Comparison of ENCODE assay signal across 16 cellular contexts in the genomic region with DNA sequence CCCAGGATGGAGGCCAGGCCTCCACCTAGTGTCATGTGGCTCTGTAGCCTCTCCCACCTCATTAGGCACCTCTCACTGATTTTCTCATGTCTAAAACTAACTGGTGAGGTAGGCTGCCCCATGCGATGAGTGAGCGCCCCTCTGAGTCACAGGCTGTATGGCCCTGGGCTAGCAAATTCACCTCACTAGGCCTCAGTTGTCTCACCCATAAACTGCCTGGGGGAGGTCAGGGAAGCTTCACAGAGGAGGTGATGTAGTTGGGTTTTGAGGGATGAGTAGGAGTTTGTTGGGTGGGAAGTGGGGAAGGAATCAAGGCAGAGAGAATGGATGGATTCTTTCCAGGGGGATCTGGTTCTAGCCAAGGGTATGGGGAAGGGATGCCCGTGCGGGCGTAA. TPM values are rescaled to one million over a fixed set of nuclear protein-coding genes. Genes with fewer than 3 reads are reported as not detected.
A peak's percentile ranks its signal among the peaks of the same experiment; 100 is the strongest.
DNase-seq lines count a peak whose midpoint lies in the region; ATAC-seq and FAIRE-seq lines count a peak whose summit lies in the region.
"Had no signal": no experiment of that assay in that cellular context is flagged by ENCODE, and none has a peak within 500 bp of the region (broad histone marks: within the 10 kb centered on the region; RNA-seq: fewer than 3 reads in every experiment).

No MANE protein-coding gene starts in this region.

- peak; percentile 1 for ATAC-seq in esophagus mucosa
- ATAC-seq in GM18502 (IDR thresholded peaks at IDR 0.05; ENCODE audit: poor library complexity, unreplicated experiment) = no peak
- no peak for ATAC-seq in GM21825 (IDR thresholded peaks at IDR 0.05; ENCODE audit: unreplicated experiment)
- ATAC-seq: natural killer cell had no signal

- peak; percentile 92 for FAIRE-seq in RCC 7860 (lab: Jason Lieb, UNC)
- FAIRE-seq: endometrium had no signal

- peak; percentile 25 for DNase-seq in activated CD4-positive, alpha-beta T cell treated with anti-CD3 and anti-CD28 coated beads for 48 hours
- no peak for DNase-seq in activated CD4-positive, alpha-beta T cell treated with anti-CD3 and anti-CD28 coated beads, Interleukin-2, amount 50 U/mL, for 4 hours
- peak; percentile 83 for DNase-seq in RCC 7860 (ENCODE audit: low spot score)
- peak; percentile 42 for DNase-seq in renal cortical epithelial cell (ENCODE audit: low read depth)
- no peak for DNase-seq in NCI-H146 (lab: John Stamatoyannopoulos, UW)
- DNase-seq: activated naive CD8-positive, alpha-beta T cell treated with anti-CD3 and anti-CD28 coated beads for 36 hours; CD8-positive, alpha-beta memory T cell; GF-D8; natural killer cell; NCI-H1105 treated with DMSO at 0.1 percent for 48 hours; NCI-H446; stimulated activated naive CD4-positive, alpha-beta T cell had no signal

RNA-seq across cellular contexts. Expression of gene RXRA, which starts 8.8 kb away (rescaled TPM):
- 52.4 TPM for total RNA-seq in esophagus mucosa
- total RNA-seq in renal cortical epithelial cell = 8.3 and 26.5 TPM in 2 replicates

Comparison
In these comparisons a context has a peak if more than half of its experiments do, and no peak if none do; other contexts are left out.
1. DNase-seq: peak in activated CD4-positive, alpha-beta T cell treated with anti-CD3 and anti-CD28 coated beads for 48 hours (single experiment), RCC 7860 (single experiment) and renal cortical epithelial cell (single experiment); none in activated CD4-positive, alpha-beta T cell treated with anti-CD3 and anti-CD28 coated beads, Interleukin-2, amount 50 U/mL, for 4 hours (0 of 2) and NCI-H146 (single experiment).